Comparison of ENCODE assay signal across 8 cellular contexts in genomic region chr19:1812426-1813196, GRCh38. TPM values are rescaled to one million over a fixed set of nuclear protein-coding genes. Genes with fewer than 3 reads are reported as not detected.
DNase-seq lines count a peak whose midpoint lies in the region; ATAC-seq and TF ChIP-seq lines count a peak whose summit lies in the region.

No MANE protein-coding gene starts in this region.

- H3K27ac ChIP-seq in coronary artery: peak overlapping the region; percentile 3 to 88

- H3K4me3 ChIP-seq in coronary artery: peak overlapping the region; percentile 80

- ATAC-seq in GM19035 (IDR thresholded peaks at IDR 0.05; ENCODE audit: unreplicated experiment): peak; percentile 70
- ATAC-seq in HG03342 (IDR thresholded peaks at IDR 0.05; ENCODE audit: unreplicated experiment): peak; percentile 69
- ATAC-seq in left lobe of liver: peak; percentile 85

- DNase-seq in Ammon's horn (ENCODE audit: low spot score): peak; percentile 79
- DNase-seq in NCI-H510A (lab: John Stamatoyannopoulos, UW): peak; percentile 69
- peak; percentile 72 to 84 for DNase-seq in activated CD4-positive, alpha-beta T cell treated with anti-CD3 and anti-CD28 coated beads for 4 hours
- peak; percentile 91 for DNase-seq in coronary artery (ENCODE audit: low spot score)
- peak; percentile 95 for DNase-seq in left lobe of liver (ENCODE audit: low spot score)
- DNase-seq in stimulated activated CD4-positive, alpha-beta T cell treated with anti-CD3 and anti-CD28 coated beads, Interleukin-2, amount 100 ng/mL, for 4 hours (ENCODE audit: low read depth): peak; percentile 60

- peak; percentile 16 for TF ChIP-seq CTCF in coronary artery (IDR thresholded peaks at IDR 0.05)

RNA-seq across cellular contexts. Expression of gene ATP8B3, which starts 0.5 kb away (rescaled TPM):
- total RNA-seq in left lobe of liver: 1.4 TPM

RNA-seq across cellular contexts. Expression of gene REXO1, which starts 35.7 kb away (rescaled TPM):
- 19.3 TPM for total RNA-seq in left lobe of liver

RNA-seq across cellular contexts. Expression of gene KLF16, which starts 50.8 kb away (rescaled TPM):
- 11.9 TPM for total RNA-seq in left lobe of liver

RNA-seq across cellular contexts. Expression of gene ONECUT3, which starts 59.3 kb away (rescaled TPM):
- 0.03 TPM for total RNA-seq in left lobe of liver

Comparison
In these comparisons a context has a peak if more than half of its experiments do, and no peak if none do; other contexts are left out.
1. Peak in every context shown above with its lines: DNase-seq, ATAC-seq, H3K4me3 ChIP-seq and H3K27ac ChIP-seq.